In the genomic region with DNA sequence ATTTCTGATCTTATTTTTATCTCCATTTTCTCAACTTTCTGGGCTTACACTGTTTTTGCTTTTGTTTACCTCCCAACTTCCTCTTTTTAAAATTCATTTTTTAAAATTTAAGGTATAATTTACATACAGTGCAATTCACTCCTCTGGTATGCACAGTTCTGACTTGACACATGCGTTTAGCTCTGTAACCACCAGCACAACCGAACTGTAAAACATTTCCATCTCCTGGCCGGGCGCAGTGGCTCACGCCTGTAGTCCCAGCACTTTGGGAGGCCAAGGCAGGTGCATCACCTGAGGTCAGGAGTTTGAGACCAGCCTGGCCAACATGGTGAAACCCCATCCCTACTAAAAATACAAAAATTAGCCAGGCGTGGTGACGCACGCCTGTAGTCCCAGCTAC, we compare ENCODE assay signal across 3 cellular contexts. TPM values are rescaled to one million over a fixed set of nuclear protein-coding genes. Genes with fewer than 3 reads are reported as not detected.
"Had no signal": no experiment of that assay in that cellular context is flagged by ENCODE, and none has a peak within 500 bp of the region (broad histone marks: within the 10 kb centered on the region; RNA-seq: fewer than 3 reads in every experiment).

No MANE protein-coding gene starts in this region.

RNA-seq across cellular contexts. Expression of a gene that starts 16.2 kb away (rescaled TPM):
- total RNA-seq: H1, HT-29 had no signal
- polyA plus RNA-seq: GM23338 had no signal
